ENCODE assay signal across 1 cellular context in genomic region chr22:37177221-37177620, GRCh38.
TF ChIP-seq lines count a peak whose summit lies in the region.

No MANE protein-coding gene starts in this region.

TF ChIP-seq in HepG2, 621 proteins besides CTCF, POLR2A, EP300 and RAD21:
- 0 out of 2 replicates have a peak, but pooled peaks have one; percentile 19 for TF ChIP-seq ATF7 (IDR thresholded peaks at IDR 0.05)
- TF ChIP-seq ATF7 (CRISPR knock-in tag; IDR thresholded peaks at IDR 0.05) = no peak
- TF ChIP-seq NFKB2 (CRISPR knock-in tag; IDR thresholded peaks at IDR 0.05; ENCODE audit: borderline replicate concordance) = no peak
